Comparison of ENCODE assay signal across 15 cellular contexts in genomic region chr22:45331486-45331885, GRCh38. TPM values are rescaled to one million over a fixed set of nuclear protein-coding genes. Genes with fewer than 3 reads are reported as not detected.
DNase-seq lines count a peak whose midpoint lies in the region; ATAC-seq and TF ChIP-seq lines count a peak whose summit lies in the region.
"Had no signal": no experiment of that assay in that cellular context is flagged by ENCODE, and none has a peak within 500 bp of the region (broad histone marks: within the 10 kb centered on the region; RNA-seq: fewer than 3 reads in every experiment).

No MANE protein-coding gene starts in this region.

- peak overlapping the region; percentile 58 for H2AK9ac ChIP-seq in IMR-90 (replicated peaks; ENCODE audit: low read depth, low read length, poor library complexity)

- TF ChIP-seq CTCF in IMR-90 (conservative IDR thresholded peaks at IDR 0.05; ENCODE audit: low read depth, low read length) (no peak), VCaP (conservative IDR thresholded peaks at IDR 0.05) (no peak), psoas muscle (IDR thresholded peaks at IDR 0.05) (no peak)

- no peak for TF ChIP-seq RAD21 in IMR-90 (IDR thresholded peaks at IDR 0.05; ENCODE audit: low read length)

- no peak overlapping the region for H2AFZ ChIP-seq in IMR-90 (replicated peaks; ENCODE audit: low read length, poor library complexity)
- H2AFZ ChIP-seq: GM23248 had no signal

- BruUV-seq in IMR-90 (replicated peaks; lab: Mats Ljungman, UMichigan): no TSS peak

- H3K27me3 ChIP-seq in IMR-90 (ENCODE audit: control insufficient read depth, insufficient read depth, low read length) (no peaks in the 10 kb centered on the region), psoas muscle (ENCODE audit: insufficient read depth in 3 of 3, low read length in 2 of 3) (no peaks in the 10 kb centered on the region)
- H3K27me3 ChIP-seq: BLaER1 treated with 17β-estradiol and CSF1 and Interleukin-3, amounts not matched to agents 10 nM and 100 nM had no signal

- CTCF ChIA-PET in IMR-90 (lab: Yijun Ruan, JAX): no interaction called here

- H3K4ac ChIP-seq in IMR-90 (ENCODE audit: low read depth, low read length): no peak overlapping the region

- DNase-seq in activated T-cell treated with anti-CD3 and anti-CD28 coated beads, Interleukin-2, amount 50 U/mL, for 1 hour: peak; percentile 11
- DNase-seq in activated T-cell treated with anti-CD3 and anti-CD28 coated beads for 4 hours (no peak), IMR-90 (no peak), psoas muscle (no peak), left lobe of liver (ENCODE audit: low spot score) (no peak)
- DNase-seq: ACHN; CD4-positive, CD25-positive, alpha-beta regulatory T cell; GM23248; H7 had no signal

- H3K14ac ChIP-seq in IMR-90 (replicated peaks; ENCODE audit: low read depth, low read length): no peak overlapping the region

- no peak overlapping the region for H2BK20ac ChIP-seq in IMR-90 (ENCODE audit: low read depth, low read length)

- POLR2A ChIA-PET in IMR-90 (lab: Charles Lee; ENCODE audit: unreplicated experiment): no interaction called here

- H3K36me3 ChIP-seq in IMR-90 (ENCODE audit: control insufficient read depth, insufficient read depth, low read length) (peaks cover 55% of the 10 kb centered on the region), psoas muscle (ENCODE audit: insufficient read depth in 1 of 2, low read depth in 1 of 2) (peaks cover 0 to 26% of the 10 kb centered on the region in 2 donors)

- H3K23ac ChIP-seq in IMR-90 (ENCODE audit: low read depth, low read length): no peak overlapping the region

- H3K18ac ChIP-seq in IMR-90 (ENCODE audit: low read depth, low read length): no peak overlapping the region

- in situ Hi-C loops in IMR-90 (cut with MboI; ENCODE audit: low sequenced_read_pairs): no loop called here

- H3K27ac ChIP-seq in IMR-90 (ENCODE audit: insufficient read depth, low read length): no peak overlapping the region
- peak overlapping the region; percentile 96 for H3K27ac ChIP-seq in VCaP
- peak overlapping the region; percentile 89 for H3K27ac ChIP-seq in psoas muscle
- H3K27ac ChIP-seq: BLaER1 treated with 17β-estradiol and CSF1 and Interleukin-3, amounts not matched to agents 10 nM and 100 nM; GM23248 had no signal

- intact Hi-C loops in IMR-90 (cut with micrococcal nuclease): no loop called here
- intact Hi-C loops in psoas muscle (cut with DNase I): no loop called here

- H4K5ac ChIP-seq in IMR-90 (ENCODE audit: low read depth, low read length): no peak overlapping the region

- no peaks in the 10 kb centered on the region for H3K9me3 ChIP-seq in IMR-90 (ENCODE audit: control insufficient read depth, insufficient read depth, low read length)
- no peaks in the 10 kb centered on the region for H3K9me3 ChIP-seq in psoas muscle
- H3K9me3 ChIP-seq: BLaER1 treated with 17β-estradiol and CSF1 and Interleukin-3, amounts not matched to agents 10 nM and 100 nM had no signal

- H3K4me2 ChIP-seq in IMR-90 (ENCODE audit: low read depth, low read length): no peak overlapping the region
- H3K4me2 ChIP-seq: BLaER1 treated with 17β-estradiol and CSF1 and Interleukin-3, amounts not matched to agents 10 nM and 100 nM had no signal

- H3K9ac ChIP-seq in IMR-90 (ENCODE audit: low read depth, low read length): no peak overlapping the region
- H3K9ac ChIP-seq: BLaER1 treated with 17β-estradiol and CSF1 and Interleukin-3, amounts not matched to agents 10 nM and 100 nM; GM23248 had no signal

- WGBS in IMR-90 (ENCODE audit: extremely low coverage in 2 of 2, insufficient read length in 1 of 2), 2 experiments: 100% methylated on average over 5 of the region's 9 CpGs; no CpG with 5 or more reads in 1 of the 2 experiments
- 59 to 75% (median 66%) methylated on average over 9 of the region's 9 CpGs for WGBS in psoas muscle, 3 donors

- no peak overlapping the region for H3K56ac ChIP-seq in IMR-90 (ENCODE audit: extremely low read depth, insufficient read depth, low read length)

- H4K8ac ChIP-seq in IMR-90 (ENCODE audit: low read depth in 2 of 2, low read length in 2 of 2): no peak overlapping the region

- H4K91ac ChIP-seq in IMR-90 (ENCODE audit: insufficient read depth, low read depth, low read length): no peak overlapping the region

- no peak for ATAC-seq in IMR-90 (ENCODE audit: low read depth)
- ATAC-seq in psoas muscle: peak in 2 of 4 donors; percentile 10 to 28
- no peak for ATAC-seq in HG03432 (IDR thresholded peaks at IDR 0.05; ENCODE audit: unreplicated experiment)
- ATAC-seq in left lobe of liver: no peak

- H2BK15ac ChIP-seq in IMR-90 (ENCODE audit: low read depth, low read length): no peak overlapping the region

- H3K9me1 ChIP-seq in IMR-90 (ENCODE audit: insufficient read depth, low read length): peaks cover 6% of the 10 kb centered on the region; the same call in 1 of the 2 replicates

- dilution Hi-C loops in IMR-90 (cut with HindIII; ENCODE audit: low sequenced_read_pairs, unreplicated experiment): no loop called here

- H3K4me3 ChIP-seq in IMR-90 (ENCODE audit: insufficient read depth, low read depth, low read length) (no peak overlapping the region), psoas muscle (no peak overlapping the region)
- H3K4me3 ChIP-seq: BLaER1 treated with 17β-estradiol and CSF1 and Interleukin-3, amounts not matched to agents 10 nM and 100 nM; GM23248 had no signal

- H2BK5ac ChIP-seq in IMR-90 (ENCODE audit: low read depth, low read length, poor library complexity, severe bottlenecking): no peak overlapping the region

- H3K4me1 ChIP-seq in IMR-90 (ENCODE audit: control insufficient read depth, insufficient read depth, low read length): peaks cover 2% of the 10 kb centered on the region; the same call in 1 of the 2 replicates
- H3K4me1 ChIP-seq in psoas muscle: peaks cover 71% of the 10 kb centered on the region

- H2BK120ac ChIP-seq in IMR-90 (ENCODE audit: low read depth, low read length): no peak overlapping the region

- no peaks in the 10 kb centered on the region for H4K20me1 ChIP-seq in IMR-90 (ENCODE audit: insufficient read depth, low read length)

- TF ChIP-seq POLR2A in IMR-90 (IDR thresholded peaks at IDR 0.05; ENCODE audit: low read depth, low read length): no peak

- H3K79me1 ChIP-seq in IMR-90 (ENCODE audit: low read depth in 1 of 2, low read length in 2 of 2): peaks cover 3 to 8% of the 10 kb centered on the region in 2 experiments; a peak in 1 of 4 replicates

- H2AK5ac ChIP-seq in IMR-90 (ENCODE audit: low read depth, low read length): no peak overlapping the region

TF ChIP-seq in IMR-90, 13 proteins besides CTCF, POLR2A, EP300 and RAD21:
- TF ChIP-seq, protein P1, sequence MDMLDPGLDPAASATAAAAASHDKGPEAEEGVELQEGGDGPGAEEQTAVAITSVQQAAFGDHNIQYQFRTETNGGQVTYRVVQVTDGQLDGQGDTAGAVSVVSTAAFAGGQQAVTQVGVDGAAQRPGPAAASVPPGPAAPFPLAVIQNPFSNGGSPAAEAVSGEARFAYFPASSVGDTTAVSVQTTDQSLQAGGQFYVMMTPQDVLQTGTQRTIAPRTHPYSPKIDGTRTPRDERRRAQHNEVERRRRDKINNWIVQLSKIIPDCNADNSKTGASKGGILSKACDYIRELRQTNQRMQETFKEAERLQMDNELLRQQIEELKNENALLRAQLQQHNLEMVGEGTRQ (IDR thresholded peaks at IDR 0.05; ENCODE audit: low read depth, low read length): no peak
- TF ChIP-seq BHLHE40 (IDR thresholded peaks at IDR 0.05; ENCODE audit: low read depth, low read length) (no peak), NFE2L2 (IDR thresholded peaks at IDR 0.05; ENCODE audit: low read depth, low read length) (no peak), FOS (IDR thresholded peaks at IDR 0.05; ENCODE audit: low read depth, low read length) (no peak)
- TF ChIP-seq, protein P2, sequence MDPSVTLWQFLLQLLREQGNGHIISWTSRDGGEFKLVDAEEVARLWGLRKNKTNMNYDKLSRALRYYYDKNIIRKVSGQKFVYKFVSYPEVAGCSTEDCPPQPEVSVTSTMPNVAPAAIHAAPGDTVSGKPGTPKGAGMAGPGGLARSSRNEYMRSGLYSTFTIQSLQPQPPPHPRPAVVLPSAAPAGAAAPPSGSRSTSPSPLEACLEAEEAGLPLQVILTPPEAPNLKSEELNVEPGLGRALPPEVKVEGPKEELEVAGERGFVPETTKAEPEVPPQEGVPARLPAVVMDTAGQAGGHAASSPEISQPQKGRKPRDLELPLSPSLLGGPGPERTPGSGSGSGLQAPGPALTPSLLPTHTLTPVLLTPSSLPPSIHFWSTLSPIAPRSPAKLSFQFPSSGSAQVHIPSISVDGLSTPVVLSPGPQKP (IDR thresholded peaks at IDR 0.05; ENCODE audit: borderline replicate concordance, low read depth, low read length): no peak

RNA-seq across cellular contexts. Expression of gene FAM118A, which starts 21.8 kb away (rescaled TPM):
- total RNA-seq in IMR-90 (2012; rRNA removed) (15.8 and 20.6 TPM in 2 replicates), psoas muscle (10 to 100 TPM; 14.2 to 25.5 (median 16.6) TPM), left lobe of liver (26.0 TPM)
- polyA plus RNA-seq in IMR-90 (2012; rRNA removed) (83.4 and 95.6 TPM in 2 replicates), psoas muscle (10 to 100 TPM in 2 of 3 donors, 1 to 10 TPM in 1; 5.8 to 18.8 (median 15.6) TPM)
- 27.4 and 66.8 TPM in 2 replicates for polyA plus RNA-seq in IMR-90 (2012; cell fraction: cytosol; rRNA removed)
- polyA plus RNA-seq in IMR-90 (2012; cell fraction: nucleus; rRNA removed; ENCODE audit: low replicate concordance): 778 and 1,218 TPM in 2 replicates

RNA-seq across cellular contexts. Expression of gene UPK3A, which starts 46.7 kb away (rescaled TPM):
- not detected in 2 replicates for total RNA-seq in IMR-90 (2012; rRNA removed)
- not detected in 2 replicates for polyA plus RNA-seq in IMR-90 (2012; rRNA removed)
- polyA plus RNA-seq in IMR-90 (2012; cell fraction: cytosol; rRNA removed): not detected in 2 replicates
- polyA plus RNA-seq in IMR-90 (2012; cell fraction: nucleus; rRNA removed; ENCODE audit: low replicate concordance): not detected in 2 replicates
- 1 to 10 TPM; 1.1 to 3.9 (median 2.1) TPM for total RNA-seq in psoas muscle
- polyA plus RNA-seq in psoas muscle: 10 to 100 TPM in 1 of 3 donors, 1 to 10 TPM in 1, under 1 TPM in 1; 0.93 to 11.7 (median 5.0) TPM
- not detected for total RNA-seq in left lobe of liver
- total RNA-seq: A172; CD4-positive, CD25-positive, alpha-beta regulatory T cell; Daoy; GM23248; H7; HT1080 had no signal
- polyA plus RNA-seq: CD4-positive, CD25-positive, alpha-beta regulatory T cell; GM23248 had no signal
